ENCODE assay signal across 32 cellular contexts in the genomic region with DNA sequence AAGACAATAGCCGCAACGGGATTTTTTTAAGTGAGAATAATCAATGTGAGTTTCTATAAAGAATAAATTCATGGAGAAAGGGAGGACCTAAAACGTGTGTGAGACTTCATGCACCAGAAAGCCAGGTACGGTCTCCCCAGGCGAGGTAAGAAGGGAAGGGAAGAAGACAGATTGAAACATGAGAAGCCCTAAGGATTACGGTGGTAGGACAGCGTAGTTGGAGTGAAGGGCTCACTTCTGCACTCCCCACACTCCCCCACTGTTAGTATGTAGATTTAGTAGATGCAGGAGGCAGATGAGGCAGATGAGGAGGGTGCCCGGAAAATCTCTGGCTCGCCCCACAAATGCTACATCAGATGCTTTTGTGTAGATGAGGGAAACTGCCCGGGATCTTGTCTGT.
"Had no signal": no experiment of that assay in that cellular context is flagged by ENCODE, and none has a peak within 500 bp of the region (broad histone marks: within the 10 kb centered on the region; RNA-seq: fewer than 3 reads in every experiment).

No MANE protein-coding gene starts in this region.

- DNase-seq: activated B cell treated with CpG ODN at 0.5 μM for 24 hours; activated CD4-positive, alpha-beta memory T cell treated with anti-CD3 and anti-CD28 coated beads for 36 hours; activated CD4-positive, alpha-beta T cell treated with anti-CD3 and anti-CD28 coated beads, Interleukin-2, amount 10 ng/mL, durations not matched to agents 24 days and 14 days; activated CD8-positive, alpha-beta memory T cell treated with anti-CD3 and anti-CD28 coated beads, Interleukin-2, amount 10 ng/mL, durations not matched to agents 7 days and 5 days; activated CD8-positive, alpha-beta memory T cell treated with anti-CD3 and anti-CD28 coated beads, Interleukin-2, amount 50 U/mL, for 4 hours; activated CD8-positive, alpha-beta T cell treated with anti-CD3 and anti-CD28 coated beads, Interleukin-2, amount 10 ng/mL, durations not matched to agents 7 days and 5 days; activated gamma-delta T cell; activated naive CD4-positive, alpha-beta T cell; activated naive CD4-positive, alpha-beta T cell treated with anti-CD3 and anti-CD28 coated beads, Interleukin-2, amount 10 ng/mL, durations not matched to agents 7 days and 5 days; activated naive CD8-positive, alpha-beta T cell treated with anti-CD3 and anti-CD28 coated beads, Interleukin-2, amount 10 ng/mL, durations not matched to agents 7 days and 5 days; activated T-cell treated with anti-CD3 and anti-CD28 coated beads, Interleukin-2, amount 50 U/mL, for 1 hour; activated T-cell treated with anti-CD3 and anti-CD28 coated beads, Interleukin-2, amount 50 U/mL, for 48 hours; brain microvascular endothelial cell; dorsolateral prefrontal cortex; effector memory CD4-positive, alpha-beta T cell; endodermal cell; foreskin fibroblast; head of caudate nucleus; SW 1271; T-helper 2 cell had no signal

- H3K36me3 ChIP-seq: ascending aorta, brain microvascular endothelial cell had no signal

- ATAC-seq: activated CD4-positive, CD25-positive, alpha-beta regulatory T cell treated with anti-CD3 and anti-CD28 coated beads, Interleukin-2, amount 50 U/mL, for 24 hours; activated CD8-positive, alpha-beta memory T cell treated with anti-CD3 and anti-CD28 coated beads, Interleukin-2, amount 10 ng/mL, durations not matched to agents 7 days and 5 days; activated CD8-positive, alpha-beta T cell treated with anti-CD3 and anti-CD28 coated beads, Interleukin-2, amount 10 ng/mL, durations not matched to agents 7 days and 5 days; activated naive CD4-positive, alpha-beta T cell treated with anti-CD3 and anti-CD28 coated beads, Interleukin-2, amount 50 U/mL, for 72 hours; esophagus mucosa had no signal

- H3K9me3 ChIP-seq: ascending aorta had no signal

- H3K27me3 ChIP-seq: ascending aorta, brain microvascular endothelial cell, dorsolateral prefrontal cortex had no signal

- H3K27ac ChIP-seq: ascending aorta, brain microvascular endothelial cell, coronary artery, dorsolateral prefrontal cortex, VCaP had no signal

- H3K4me3 ChIP-seq: ascending aorta, coronary artery, dorsolateral prefrontal cortex had no signal

- H3K4me1 Mint-ChIP-seq: activated B cell treated with CpG ODN at 0.5 μM for 24 hours; activated CD4-positive, alpha-beta T cell treated with anti-CD3 and anti-CD28 coated beads, Interleukin-2, amount 10 ng/mL, durations not matched to agents 24 days and 14 days; activated CD8-positive, alpha-beta memory T cell treated with anti-CD3 and anti-CD28 coated beads, Interleukin-2, amount 10 ng/mL, durations not matched to agents 7 days and 5 days; activated naive CD4-positive, alpha-beta T cell treated with anti-CD3 and anti-CD28 coated beads, Interleukin-2, amount 10 ng/mL, durations not matched to agents 7 days and 5 days; activated naive CD8-positive, alpha-beta T cell treated with anti-CD3 and anti-CD28 coated beads, Interleukin-2, amount 10 ng/mL, durations not matched to agents 7 days and 5 days; central memory CD8-positive, alpha-beta T cell; endodermal cell had no signal

- FAIRE-seq: bronchial epithelial cell, frontal cortex had no signal

- H3K27me3 Mint-ChIP-seq: activated B cell treated with CpG ODN at 0.5 μM for 24 hours; activated CD4-positive, alpha-beta memory T cell treated with anti-CD3 and anti-CD28 coated beads for 36 hours; activated CD4-positive, alpha-beta T cell treated with anti-CD3 and anti-CD28 coated beads, Interleukin-2, amount 10 ng/mL, durations not matched to agents 24 days and 14 days; activated CD8-positive, alpha-beta memory T cell treated with anti-CD3 and anti-CD28 coated beads, Interleukin-2, amount 10 ng/mL, durations not matched to agents 7 days and 5 days; activated naive CD4-positive, alpha-beta T cell treated with anti-CD3 and anti-CD28 coated beads, Interleukin-2, amount 10 ng/mL, durations not matched to agents 7 days and 5 days; activated naive CD8-positive, alpha-beta T cell treated with anti-CD3 and anti-CD28 coated beads, Interleukin-2, amount 10 ng/mL, durations not matched to agents 7 days and 5 days; central memory CD8-positive, alpha-beta T cell; dendritic cell treated with granulocyte-macrophage colony-stimulating factor and Interleukin-4, amounts not matched to agents 40 ng/mL and 50 ng/mL, for 4 days had no signal

- H3K36me3 Mint-ChIP-seq: activated CD4-positive, alpha-beta memory T cell treated with anti-CD3 and anti-CD28 coated beads for 36 hours; activated CD8-positive, alpha-beta memory T cell treated with anti-CD3 and anti-CD28 coated beads, Interleukin-2, amount 10 ng/mL, durations not matched to agents 7 days and 5 days; activated naive CD4-positive, alpha-beta T cell treated with anti-CD3 and anti-CD28 coated beads, Interleukin-2, amount 10 ng/mL, durations not matched to agents 7 days and 5 days; activated naive CD8-positive, alpha-beta T cell treated with anti-CD3 and anti-CD28 coated beads, Interleukin-2, amount 10 ng/mL, durations not matched to agents 7 days and 5 days had no signal

- H3K27ac Mint-ChIP-seq: activated B cell treated with CpG ODN at 0.5 μM for 24 hours; activated CD4-positive, alpha-beta memory T cell treated with anti-CD3 and anti-CD28 coated beads for 36 hours; activated CD4-positive, alpha-beta T cell treated with anti-CD3 and anti-CD28 coated beads, Interleukin-2, amount 10 ng/mL, durations not matched to agents 24 days and 14 days; activated CD8-positive, alpha-beta memory T cell treated with anti-CD3 and anti-CD28 coated beads, Interleukin-2, amount 10 ng/mL, durations not matched to agents 7 days and 5 days; activated CD8-positive, alpha-beta T cell treated with anti-CD3 and anti-CD28 coated beads, Interleukin-2, amount 10 ng/mL, durations not matched to agents 7 days and 5 days; activated naive CD4-positive, alpha-beta T cell treated with anti-CD3 and anti-CD28 coated beads, Interleukin-2, amount 10 ng/mL, durations not matched to agents 7 days and 5 days; activated naive CD4-positive, alpha-beta T cell treated with anti-CD3 and anti-CD28 coated beads, Interleukin-2, amount 50 U/mL, for 72 hours; activated naive CD8-positive, alpha-beta T cell treated with anti-CD3 and anti-CD28 coated beads, Interleukin-2, amount 10 ng/mL, durations not matched to agents 7 days and 5 days; activated T-helper 1 cell treated with anti-CD3 and anti-CD28 coated beads, Interleukin-12 subunit alpha, Interleukin-12 subunit beta, Interleukin-2, Interleukin-4 antibody, amounts not matched to agents 30 ng/mL and 10 ng/mL and 1 ng/mL, durations not matched to agents 14 hours and 24 hours and 36 hours; activated T-helper 2 cell treated with anti-CD3 and anti-CD28 coated beads, Interferon-gamma antibody, Interleukin-2, Interleukin-4, amounts not matched to agents 10 μg/mL and 5 μg/mL and 100 μg/mL, durations not matched to agents 14 hours and 24 hours and 36 hours; dendritic cell treated with granulocyte-macrophage colony-stimulating factor and Interleukin-4, amounts not matched to agents 40 ng/mL and 50 ng/mL, for 4 days; endodermal cell had no signal

- H3K4me1 ChIP-seq: ascending aorta had no signal

- H3K4me3 Mint-ChIP-seq: activated B cell treated with CpG ODN at 0.5 μM for 24 hours; activated CD4-positive, alpha-beta memory T cell treated with anti-CD3 and anti-CD28 coated beads for 36 hours; activated CD4-positive, alpha-beta T cell treated with anti-CD3 and anti-CD28 coated beads, Interleukin-2, amount 10 ng/mL, durations not matched to agents 24 days and 14 days; activated CD8-positive, alpha-beta memory T cell treated with anti-CD3 and anti-CD28 coated beads, Interleukin-2, amount 10 ng/mL, durations not matched to agents 7 days and 5 days; activated CD8-positive, alpha-beta T cell treated with anti-CD3 and anti-CD28 coated beads, Interleukin-2, amount 10 ng/mL, durations not matched to agents 7 days and 5 days; activated naive CD4-positive, alpha-beta T cell treated with anti-CD3 and anti-CD28 coated beads, Interleukin-2, amount 10 ng/mL, durations not matched to agents 7 days and 5 days; activated naive CD8-positive, alpha-beta T cell treated with anti-CD3 and anti-CD28 coated beads, Interleukin-2, amount 10 ng/mL, durations not matched to agents 7 days and 5 days; activated T-helper 1 cell treated with anti-CD3 and anti-CD28 coated beads, Interleukin-12 subunit alpha, Interleukin-12 subunit beta, Interleukin-2, Interleukin-4 antibody, amounts not matched to agents 30 ng/mL and 10 ng/mL and 1 ng/mL, durations not matched to agents 14 hours and 24 hours and 36 hours; central memory CD8-positive, alpha-beta T cell; dendritic cell treated with granulocyte-macrophage colony-stimulating factor and Interleukin-4, amounts not matched to agents 40 ng/mL and 50 ng/mL, for 4 days; endodermal cell had no signal
